In the genomic region with DNA sequence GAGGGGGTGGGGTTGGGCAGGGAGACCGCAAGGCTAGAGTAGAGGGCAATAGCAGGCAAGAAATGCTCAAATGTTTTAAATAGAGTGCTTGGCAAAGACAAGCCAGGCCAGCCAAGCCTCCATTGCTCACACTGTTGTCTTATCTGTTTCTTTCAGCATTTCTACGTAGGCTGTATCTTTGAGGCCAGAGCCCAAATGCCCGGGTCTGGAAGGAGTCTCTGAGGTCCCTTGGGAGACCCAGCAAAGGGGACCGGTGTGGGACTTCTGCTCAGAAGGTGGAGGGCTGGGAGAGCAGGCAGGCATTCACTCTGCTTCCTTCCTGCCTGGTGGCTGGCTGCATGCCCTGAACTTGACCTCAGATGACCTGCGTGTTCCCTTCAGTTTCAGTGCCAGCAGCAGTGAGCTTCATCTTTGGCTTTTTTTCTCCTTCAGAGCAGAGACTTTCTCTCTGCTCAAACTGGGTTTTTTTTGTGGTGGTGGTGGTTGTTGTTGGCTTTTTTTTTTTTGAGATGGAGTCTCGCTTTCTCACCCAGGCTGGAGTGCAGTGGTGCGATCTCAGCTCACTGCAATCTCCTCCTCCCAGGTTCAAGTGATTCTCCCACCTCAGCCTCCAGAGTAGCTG, we compare ENCODE assay signal across 1 cellular context.
A peak's percentile ranks its signal among the peaks of the same experiment; 100 is the strongest.
TF ChIP-seq lines count a peak whose summit lies in the region.

No MANE protein-coding gene starts in this region.

TF ChIP-seq in GM12878, 131 proteins besides CTCF, POLR2A, EP300 and RAD21 (continues in another document):
- no peak for TF ChIP-seq PBX3 (IDR thresholded peaks at IDR 0.05; ENCODE audit: insufficient replicate concordance, low read depth, low read length)
- TF ChIP-seq PAX8 (IDR thresholded peaks at IDR 0.05): no peak
- TF ChIP-seq CREM (IDR thresholded peaks at IDR 0.05; ENCODE audit: low read depth): peak; percentile 32; the same call in 1 of the 2 replicates
- TF ChIP-seq ZBTB40 (IDR thresholded peaks at IDR 0.05; ENCODE audit: borderline replicate concordance): no peak
- no peak for TF ChIP-seq RAD51 (IDR thresholded peaks at IDR 0.05)
- peak; percentile 81 for TF ChIP-seq RUNX3 (IDR thresholded peaks at IDR 0.05; ENCODE audit: low read length)
- peak; percentile 24 for TF ChIP-seq BCL3 (IDR thresholded peaks at IDR 0.05; ENCODE audit: borderline replicate concordance, insufficient read depth, low read depth, low read length, poor library complexity, severe bottlenecking)
- TF ChIP-seq GATAD2B (conservative IDR thresholded peaks at IDR 0.05; ENCODE audit: low read depth): no peak
- TF ChIP-seq YBX1 (IDR thresholded peaks at IDR 0.05): no peak
- TF ChIP-seq FOXM1 (IDR thresholded peaks at IDR 0.05; ENCODE audit: low read depth, low read length): 0 out of 2 replicates have a peak, but pooled peaks have one; percentile 46
- peak; percentile 74 for TF ChIP-seq SP1 (IDR thresholded peaks at IDR 0.05; ENCODE audit: low read depth, low read length)
- TF ChIP-seq ASH2L (IDR thresholded peaks at IDR 0.05; ENCODE audit: borderline replicate concordance, low read depth): no peak
- TF ChIP-seq SMC3 (IDR thresholded peaks at IDR 0.05; ENCODE audit: borderline replicate concordance, low read length): no peak
- no peak for TF ChIP-seq CREB1 (IDR thresholded peaks at IDR 0.05; ENCODE audit: low read depth)
- TF ChIP-seq ZZZ3 (IDR thresholded peaks at IDR 0.05; ENCODE audit: control insufficient read depth, insufficient read length, low read depth): no peak
- TF ChIP-seq, protein P1, sequence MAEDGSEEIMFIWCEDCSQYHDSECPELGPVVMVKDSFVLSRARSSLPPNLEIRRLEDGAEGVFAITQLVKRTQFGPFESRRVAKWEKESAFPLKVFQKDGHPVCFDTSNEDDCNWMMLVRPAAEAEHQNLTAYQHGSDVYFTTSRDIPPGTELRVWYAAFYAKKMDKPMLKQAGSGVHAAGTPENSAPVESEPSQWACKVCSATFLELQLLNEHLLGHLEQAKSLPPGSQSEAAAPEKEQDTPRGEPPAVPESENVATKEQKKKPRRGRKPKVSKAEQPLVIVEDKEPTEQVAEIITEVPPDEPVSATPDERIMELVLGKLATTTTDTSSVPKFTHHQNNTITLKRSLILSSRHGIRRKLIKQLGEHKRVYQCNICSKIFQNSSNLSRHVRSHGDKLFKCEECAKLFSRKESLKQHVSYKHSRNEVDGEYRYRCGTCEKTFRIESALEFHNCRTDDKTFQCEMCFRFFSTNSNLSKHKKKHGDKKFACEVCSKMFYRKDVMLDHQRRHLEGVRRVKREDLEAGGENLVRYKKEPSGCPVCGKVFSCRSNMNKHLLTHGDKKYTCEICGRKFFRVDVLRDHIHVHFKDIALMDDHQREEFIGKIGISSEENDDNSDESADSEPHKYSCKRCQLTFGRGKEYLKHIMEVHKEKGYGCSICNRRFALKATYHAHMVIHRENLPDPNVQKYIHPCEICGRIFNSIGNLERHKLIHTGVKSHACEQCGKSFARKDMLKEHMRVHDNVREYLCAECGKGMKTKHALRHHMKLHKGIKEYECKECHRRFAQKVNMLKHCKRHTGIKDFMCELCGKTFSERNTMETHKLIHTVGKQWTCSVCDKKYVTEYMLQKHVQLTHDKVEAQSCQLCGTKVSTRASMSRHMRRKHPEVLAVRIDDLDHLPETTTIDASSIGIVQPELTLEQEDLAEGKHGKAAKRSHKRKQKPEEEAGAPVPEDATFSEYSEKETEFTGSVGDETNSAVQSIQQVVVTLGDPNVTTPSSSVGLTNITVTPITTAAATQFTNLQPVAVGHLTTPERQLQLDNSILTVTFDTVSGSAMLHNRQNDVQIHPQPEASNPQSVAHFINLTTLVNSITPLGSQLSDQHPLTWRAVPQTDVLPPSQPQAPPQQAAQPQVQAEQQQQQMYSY (CRISPR knock-in tag; IDR thresholded peaks at IDR 0.05): no peak
- no peak; the same call in 1 of the 2 replicates for TF ChIP-seq RB1 (IDR thresholded peaks at IDR 0.05; ENCODE audit: borderline replicate concordance)
- no peak for TF ChIP-seq HDAC2 (IDR thresholded peaks at IDR 0.05)
- TF ChIP-seq, protein P2, sequence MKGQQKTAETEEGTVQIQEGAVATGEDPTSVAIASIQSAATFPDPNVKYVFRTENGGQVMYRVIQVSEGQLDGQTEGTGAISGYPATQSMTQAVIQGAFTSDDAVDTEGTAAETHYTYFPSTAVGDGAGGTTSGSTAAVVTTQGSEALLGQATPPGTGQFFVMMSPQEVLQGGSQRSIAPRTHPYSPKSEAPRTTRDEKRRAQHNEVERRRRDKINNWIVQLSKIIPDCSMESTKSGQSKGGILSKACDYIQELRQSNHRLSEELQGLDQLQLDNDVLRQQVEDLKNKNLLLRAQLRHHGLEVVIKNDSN (IDR thresholded peaks at IDR 0.05; ENCODE audit: borderline replicate concordance, extremely low read length, insufficient read depth, low read depth, low read length): no peak
- peak; percentile 97 for TF ChIP-seq NR2F1 (conservative IDR thresholded peaks at IDR 0.05)
- TF ChIP-seq ZBTB4 (CRISPR knock-in tag; IDR thresholded peaks at IDR 0.05): no peak
- TF ChIP-seq BCL11A (IDR thresholded peaks at IDR 0.05; ENCODE audit: low read depth, low read length): peak; percentile 34; the same call in 1 of the 2 replicates
- 0 out of 3 replicates have a peak, but pooled peaks have one; percentile 17 for TF ChIP-seq POU2F2 (IDR thresholded peaks at IDR 0.05; ENCODE audit: borderline replicate concordance, low read depth, low read length)
- TF ChIP-seq TCF7 (IDR thresholded peaks at IDR 0.05; ENCODE audit: borderline replicate concordance): no peak
- TF ChIP-seq SKIL (IDR thresholded peaks at IDR 0.05; ENCODE audit: low read depth, poor library complexity, severe bottlenecking): peak; percentile 56
- TF ChIP-seq SREBF1 (IDR thresholded peaks at IDR 0.05; ENCODE audit: low read length): no peak
- no peak for TF ChIP-seq CHD2 (IDR thresholded peaks at IDR 0.05; ENCODE audit: borderline replicate concordance, low read depth, low read length)
- TF ChIP-seq ATF7 (IDR thresholded peaks at IDR 0.05; ENCODE audit: low read depth): 0 out of 2 replicates have a peak, but pooled peaks have one; percentile 21
- TF ChIP-seq NFXL1 (IDR thresholded peaks at IDR 0.05; ENCODE audit: borderline replicate concordance): no peak
- peak; percentile 73 for TF ChIP-seq IKZF1 (conservative IDR thresholded peaks at IDR 0.05)
- no peak for TF ChIP-seq SMARCA5 (IDR thresholded peaks at IDR 0.05)
- no peak for TF ChIP-seq ZNF274 (IDR thresholded peaks at IDR 0.05; ENCODE audit: insufficient read depth, insufficient read length)
- no peak for TF ChIP-seq ZNF622 (IDR thresholded peaks at IDR 0.05)
- no peak; the same call in 1 of the 2 replicates for TF ChIP-seq BACH1 (IDR thresholded peaks at IDR 0.05; ENCODE audit: borderline replicate concordance)
- peak; percentile 63; the same call in 1 of the 2 replicates for TF ChIP-seq EED (IDR thresholded peaks at IDR 0.05; ENCODE audit: low read depth)
- TF ChIP-seq NBN (IDR thresholded peaks at IDR 0.05): peak; percentile 69; the same call in 1 of the 2 replicates
- no peak for TF ChIP-seq HDAC6 (IDR thresholded peaks at IDR 0.05; ENCODE audit: unreplicated experiment)
- no peak for TF ChIP-seq FOXK2 (IDR thresholded peaks at IDR 0.05)
- TF ChIP-seq NR2C2 (IDR thresholded peaks at IDR 0.05; ENCODE audit: borderline replicate concordance, control insufficient read depth, insufficient read length, low read depth): no peak
- TF ChIP-seq ZNF384 (IDR thresholded peaks at IDR 0.05; ENCODE audit: borderline replicate concordance, low read depth, low read length): peak; percentile 78
- TF ChIP-seq MYC (IDR thresholded peaks at IDR 0.05; ENCODE audit: insufficient read depth, insufficient read length, insufficient replicate concordance, low read length, severe bottlenecking): no peak
- TF ChIP-seq BRCA1 (IDR thresholded peaks at IDR 0.05; ENCODE audit: low read depth, low read length): no peak
- TF ChIP-seq NFYA (IDR thresholded peaks at IDR 0.05; ENCODE audit: borderline replicate concordance, low read depth, low read length): no peak
- no peak for TF ChIP-seq TARDBP (IDR thresholded peaks at IDR 0.05; ENCODE audit: borderline replicate concordance)
